In genomic region chr22:46789992-46790391, GRCh38 we compare ENCODE assay signal across 24 cellular contexts. TPM values are rescaled to one million over a fixed set of nuclear protein-coding genes. Genes with fewer than 3 reads are reported as not detected.
A peak's percentile ranks its signal among the peaks of the same experiment; 100 is the strongest.
DNase-seq lines count a peak whose midpoint lies in the region; ATAC-seq lines count a peak whose summit lies in the region.
"Had no signal": no experiment of that assay in that cellular context is flagged by ENCODE, and none has a peak within 500 bp of the region (broad histone marks: within the 10 kb centered on the region; RNA-seq: fewer than 3 reads in every experiment).

No MANE protein-coding gene starts in this region.

- no peaks in the 10 kb centered on the region for H3K9me3 Mint-ChIP-seq in T-helper 1 cell treated with Interleukin-12 subunit alpha and Interleukin-12 subunit beta and Interleukin-4 antibody, amounts not matched to agents 30 μg/mL and 1 μg/mL, for 36 hours
- H3K9me3 Mint-ChIP-seq in CD8-positive, alpha-beta memory T cell = no peaks in the 10 kb centered on the region
- H3K9me3 Mint-ChIP-seq in activated naive CD8-positive, alpha-beta T cell (ENCODE audit: low read depth) = no peaks in the 10 kb centered on the region
- no peaks in the 10 kb centered on the region for H3K9me3 Mint-ChIP-seq in naive thymus-derived CD8-positive, alpha-beta T cell

- H3K27ac Mint-ChIP-seq in T-helper 1 cell treated with Interleukin-12 subunit alpha and Interleukin-12 subunit beta and Interleukin-4 antibody, amounts not matched to agents 30 μg/mL and 1 μg/mL, for 36 hours = peak overlapping the region; percentile 100
- peak overlapping the region; percentile 99 to 100 (median 100) for H3K27ac Mint-ChIP-seq in CD8-positive, alpha-beta memory T cell
- peak overlapping the region; percentile 99 for H3K27ac Mint-ChIP-seq in activated naive CD8-positive, alpha-beta T cell
- peak overlapping the region; percentile 99 to 100 (median 100) for H3K27ac Mint-ChIP-seq in naive thymus-derived CD8-positive, alpha-beta T cell

- no peak for ATAC-seq in naive thymus-derived CD8-positive, alpha-beta T cell
- ATAC-seq in HG02798 (IDR thresholded peaks at IDR 0.05; ENCODE audit: poor library complexity, unreplicated experiment) = no peak
- ATAC-seq: body of pancreas, HCT116 had no signal

- CTCF ChIA-PET in CD8-positive, alpha-beta memory T cell (lab: Charles Lee) = interaction anchor here (1.1 to 5.7 kb wide), 3 partner anchors 14 to 28 kb away, joined by 3 to 38 read pairs (median 5); partner anchors contain the start of gene TBC1D22A

- H3K27me3 ChIP-seq in CD8-positive, alpha-beta memory T cell (ENCODE audit: insufficient read depth, low read length, poor library complexity, severe bottlenecking) = no peaks in the 10 kb centered on the region
- H3K27me3 ChIP-seq: body of pancreas, hepatocyte, stomach, upper lobe of left lung had no signal

- peaks cover 42% of the 10 kb centered on the region for H3K4me1 ChIP-seq in CD8-positive, alpha-beta memory T cell (ENCODE audit: insufficient read depth, low read length)
- H3K4me1 ChIP-seq: body of pancreas, parathyroid adenoma had no signal

- no peak overlapping the region for H3K4me3 Mint-ChIP-seq in T-helper 1 cell treated with Interleukin-12 subunit alpha and Interleukin-12 subunit beta and Interleukin-4 antibody, amounts not matched to agents 30 μg/mL and 1 μg/mL, for 36 hours
- H3K4me3 Mint-ChIP-seq in CD8-positive, alpha-beta memory T cell = peak overlapping the region in 3 of 7 donors; percentile 50 to 90 (median 88)
- H3K4me3 Mint-ChIP-seq in activated naive CD8-positive, alpha-beta T cell = peak overlapping the region; percentile 60
- H3K4me3 Mint-ChIP-seq in naive thymus-derived CD8-positive, alpha-beta T cell = peak overlapping the region in 3 of 10 donors; percentile 56 to 89 (median 68)

- H3K27me3 Mint-ChIP-seq in T-helper 1 cell treated with Interleukin-12 subunit alpha and Interleukin-12 subunit beta and Interleukin-4 antibody, amounts not matched to agents 30 μg/mL and 1 μg/mL, for 36 hours (ENCODE audit: low read depth) = no peaks in the 10 kb centered on the region
- H3K27me3 Mint-ChIP-seq in CD8-positive, alpha-beta memory T cell = no peaks in the 10 kb centered on the region
- H3K27me3 Mint-ChIP-seq in activated naive CD8-positive, alpha-beta T cell = no peaks in the 10 kb centered on the region
- H3K27me3 Mint-ChIP-seq in naive thymus-derived CD8-positive, alpha-beta T cell = no peaks in the 10 kb centered on the region

- DNase-seq in T-helper 1 cell = no peak
- DNase-seq in CD8-positive, alpha-beta memory T cell = no peak
- no peak for DNase-seq in naive thymus-derived CD8-positive, alpha-beta T cell
- DNase-seq in NCI-H1105 (lab: John Stamatoyannopoulos, UW) = no peak
- DNase-seq in H4 (ENCODE audit: low spot score) = no peak
- DNase-seq: AML-193; body of pancreas; DMS153; foreskin fibroblast; NCI-H146; NCI-H2171 treated with DMSO at 0.1 percent for 48 hours; OCI-M1; SHP77 treated with DMSO at 0.1 percent for 48 hours; stimulated activated CD4-positive, alpha-beta T cell treated with anti-CD3 and anti-CD28 coated beads, Interleukin-1b, Interleukin-23, amount 100 ng/mL, for 48 hours; stomach; upper lobe of left lung; WERI-Rb-1 had no signal

- peaks cover 20% of the 10 kb centered on the region for H3K36me3 Mint-ChIP-seq in T-helper 1 cell treated with Interleukin-12 subunit alpha and Interleukin-12 subunit beta and Interleukin-4 antibody, amounts not matched to agents 30 μg/mL and 1 μg/mL, for 36 hours (ENCODE audit: low read depth)
- peaks cover 0 to 37% (median 4%) of the 10 kb centered on the region in 3 donors for H3K36me3 Mint-ChIP-seq in CD8-positive, alpha-beta memory T cell
- peaks cover 5% of the 10 kb centered on the region for H3K36me3 Mint-ChIP-seq in activated naive CD8-positive, alpha-beta T cell
- H3K36me3 Mint-ChIP-seq in naive thymus-derived CD8-positive, alpha-beta T cell = peaks cover 0 to 22% (median 8%) of the 10 kb centered on the region in 3 donors

- H3K36me3 ChIP-seq in CD8-positive, alpha-beta memory T cell (ENCODE audit: insufficient read depth, low read length) = peaks cover 8% of the 10 kb centered on the region
- H3K36me3 ChIP-seq: WERI-Rb-1 had no signal

- POLR2A ChIA-PET in CD8-positive, alpha-beta memory T cell (lab: Charles Lee) = interaction anchor here (1.0 to 2.6 kb wide), 2 partner anchors 27 to 28 kb away, joined by 8 to 46 read pairs; partner anchors contain the start of gene TBC1D22A
- POLR2A ChIA-PET in naive thymus-derived CD8-positive, alpha-beta T cell (lab: Charles Lee) = interaction anchor here (0.8 to 4.3 kb wide), 9 partner anchors 10 to 53 kb away, joined by 3 to 81 read pairs (median 10); partner anchors contain the start of genes CERK and TBC1D22A

- peaks cover 48% of the 10 kb centered on the region for H3K4me1 Mint-ChIP-seq in T-helper 1 cell treated with Interleukin-12 subunit alpha and Interleukin-12 subunit beta and Interleukin-4 antibody, amounts not matched to agents 30 μg/mL and 1 μg/mL, for 36 hours (ENCODE audit: low read depth)
- H3K4me1 Mint-ChIP-seq in CD8-positive, alpha-beta memory T cell = peaks cover 48 to 74% (median 60%) of the 10 kb centered on the region in 3 donors
- peaks cover 51% of the 10 kb centered on the region for H3K4me1 Mint-ChIP-seq in activated naive CD8-positive, alpha-beta T cell (ENCODE audit: low read depth)
- peaks cover 14 to 70% (median 44%) of the 10 kb centered on the region in 4 donors for H3K4me1 Mint-ChIP-seq in naive thymus-derived CD8-positive, alpha-beta T cell

- H3K4me3 ChIP-seq in CD8-positive, alpha-beta memory T cell (ENCODE audit: low read length) = no peak overlapping the region
- H3K4me3 ChIP-seq: body of pancreas, hepatocyte, stomach, upper lobe of left lung had no signal

- no peaks in the 10 kb centered on the region for H3K9me3 ChIP-seq in CD8-positive, alpha-beta memory T cell (ENCODE audit: low read length)
- H3K9me3 ChIP-seq: body of pancreas, stomach, upper lobe of left lung had no signal

- H3K27ac ChIP-seq in CD8-positive, alpha-beta memory T cell (ENCODE audit: low read depth, low read length) = no peak overlapping the region
- H3K27ac ChIP-seq: 22Rv1, hepatocyte, parathyroid adenoma, WERI-Rb-1 had no signal

RNA-seq across cellular contexts. Expression of gene TBC1D22A, which starts 27.5 kb away (rescaled TPM):
- total RNA-seq in CD8-positive, alpha-beta memory T cell = 10 to 100 TPM; 34.0 to 34.8 TPM
- 26.6 TPM for polyA plus RNA-seq in CD8-positive, alpha-beta memory T cell
- 10 to 100 TPM; 51.2 to 57.2 TPM for total RNA-seq in naive thymus-derived CD8-positive, alpha-beta T cell
- polyA plus RNA-seq in naive thymus-derived CD8-positive, alpha-beta T cell = 10 to 100 TPM; 23.0 to 24.6 (median 23.3) TPM
- 7.0 and 8.6 TPM in 2 replicates for total RNA-seq in H4 (2014; rRNA removed; shearing (Covaris generic))

RNA-seq across cellular contexts. Expression of gene CERK, which starts 51.9 kb away (rescaled TPM):
- 10 to 100 TPM; 64.3 to 64.5 TPM for total RNA-seq in CD8-positive, alpha-beta memory T cell
- polyA plus RNA-seq in CD8-positive, alpha-beta memory T cell = 108 TPM
- total RNA-seq in naive thymus-derived CD8-positive, alpha-beta T cell = 100 to 1,000 TPM; 175 to 185 TPM
- 10 to 100 TPM; 39.4 to 61.2 (median 41.6) TPM for polyA plus RNA-seq in naive thymus-derived CD8-positive, alpha-beta T cell
- 16.9 and 19.6 TPM in 2 replicates for total RNA-seq in H4 (2014; rRNA removed; shearing (Covaris generic))
